19 cellular contexts compared by ENCODE assay signal in genomic region chr9:2230362-2230761, GRCh38.
DNase-seq lines count a peak whose midpoint lies in the region; ATAC-seq and TF ChIP-seq lines count a peak whose summit lies in the region.
"Had no signal": no experiment of that assay in that cellular context is flagged by ENCODE, and none has a peak within 500 bp of the region (broad histone marks: within the 10 kb centered on the region; RNA-seq: fewer than 3 reads in every experiment).

No MANE protein-coding gene starts in this region.

- peaks cover 0 to 1% (median 0%) of the 10 kb centered on the region in 7 donors for H3K9me3 Mint-ChIP-seq in CD14-positive monocyte
- H3K9me3 Mint-ChIP-seq: stimulated activated memory B cell treated with anti-CD40 and anti-IgM and Interleukin-4, amounts not matched to agents 10 μg/mL and 1 μg/mL and 100 μg/mL, for 72 hours had no signal

- H3K27ac ChIP-seq in C4-2B: no peak overlapping the region
- peak overlapping the region in 3 of 4 donors; percentile 57 to 76 (median 57) for H3K27ac ChIP-seq in esophagus squamous epithelium
- H3K27ac ChIP-seq in aorta (ENCODE audit: low read depth in 1 of 2, low read length in 2 of 2): no peak overlapping the region
- H3K27ac ChIP-seq: neutrophil, right atrium auricular region, thyroid gland, WERI-Rb-1 had no signal

- DNase-seq in H4 (ENCODE audit: low spot score): peak; percentile 5
- peak; percentile 44 for DNase-seq in NCI-H69 (lab: John Stamatoyannopoulos, UW)
- no peak for DNase-seq in esophagus squamous epithelium (lab: John Stamatoyannopoulos, UW)
- no peak for DNase-seq in aorta
- no peak for DNase-seq in CD14-positive monocyte (ENCODE audit: low spot score)
- no peak for DNase-seq in GM19240 (ENCODE audit: insufficient read length, low spot score)
- DNase-seq in T-helper 9 cell: no peak
- DNase-seq: activated CD4-positive, alpha-beta T cell treated with anti-CD3 and anti-CD28 coated beads, Interleukin-2, amount 50 U/mL, for 48 hours; activated naive CD4-positive, alpha-beta T cell treated with anti-CD3 and anti-CD28 coated beads, Interleukin-2, amount 50 U/mL, for 16 hours; foreskin fibroblast; IMR-90; NCI-H1105 treated with DMSO at 0.1 percent for 48 hours; SIG-M5; thyroid gland; WERI-Rb-1 had no signal

- no peak for TF ChIP-seq POLR2A in esophagus squamous epithelium (IDR thresholded peaks at IDR 0.05)

- no peak for ATAC-seq in aorta (ENCODE audit: low FRiP score)
- ATAC-seq: stimulated activated memory B cell treated with anti-CD40 and anti-IgM and Interleukin-4, amounts not matched to agents 10 μg/mL and 1 μg/mL and 100 μg/mL, for 72 hours had no signal

- peaks cover 26% of the 10 kb centered on the region for H3K4me1 Mint-ChIP-seq in CD14-positive monocyte

- no peak overlapping the region for H3K27ac Mint-ChIP-seq in CD14-positive monocyte
- H3K27ac Mint-ChIP-seq: stimulated activated memory B cell treated with anti-CD40 and anti-IgM and Interleukin-4, amounts not matched to agents 10 μg/mL and 1 μg/mL and 100 μg/mL, for 72 hours had no signal

- intact Hi-C loops in esophagus squamous epithelium (cut with DNase I) (no loop called here), aorta (cut with DNase I) (no loop called here), CD14-positive monocyte (cut with micrococcal nuclease) (no loop called here)

- H3K4me1 ChIP-seq in esophagus squamous epithelium (peaks cover 9 to 75% (median 19%) of the 10 kb centered on the region in 3 donors), aorta (ENCODE audit: control insufficient read depth in 1 of 2, insufficient read depth in 2 of 2, low read length in 2 of 2) (no peaks in the 10 kb centered on the region)

- peaks cover 0 to 2% (median 0%) of the 10 kb centered on the region in 3 donors for H3K27me3 Mint-ChIP-seq in CD14-positive monocyte (ENCODE audit: low read depth in 3 of 3)
- H3K27me3 Mint-ChIP-seq: stimulated activated memory B cell treated with anti-CD40 and anti-IgM and Interleukin-4, amounts not matched to agents 10 μg/mL and 1 μg/mL and 100 μg/mL, for 72 hours had no signal

- WGBS in esophagus squamous epithelium, 2 donors: 81 to 83% methylated on average over 2 of the region's 2 CpGs
- WGBS in aorta, 2 donors: 95 to 97% methylated on average over 2 of the region's 2 CpGs

- 0 out of 2 replicates have a peak, but pooled peaks have one; percentile 0 for TF ChIP-seq CTCF in C4-2B (conservative IDR thresholded peaks at IDR 0.05)
- peak in 2 of 6 experiments; percentile 28 to 49 for TF ChIP-seq CTCF in esophagus squamous epithelium (IDR thresholded peaks at IDR 0.05)
- TF ChIP-seq CTCF in CD14-positive monocyte (IDR thresholded peaks at IDR 0.05): no peak

- no peaks in the 10 kb centered on the region for H3K27me3 ChIP-seq in esophagus squamous epithelium
- H3K27me3 ChIP-seq in aorta (ENCODE audit: control insufficient read depth in 1 of 2, insufficient read depth in 2 of 2, low read length in 1 of 2): no peaks in the 10 kb centered on the region
- H3K27me3 ChIP-seq: neutrophil, right atrium auricular region, thyroid gland had no signal

- H3K9me3 ChIP-seq in esophagus squamous epithelium (no peaks in the 10 kb centered on the region), aorta (ENCODE audit: control insufficient read depth, low read length) (no peaks in the 10 kb centered on the region)
- H3K9me3 ChIP-seq: neutrophil, right atrium auricular region, thyroid gland had no signal

- H3K36me3 ChIP-seq in esophagus squamous epithelium (no peaks in the 10 kb centered on the region), aorta (ENCODE audit: control insufficient read depth in 1 of 2, insufficient read depth in 2 of 2, low read length in 1 of 2) (no peaks in the 10 kb centered on the region)
- H3K36me3 ChIP-seq: neutrophil, right atrium auricular region, thyroid gland, WERI-Rb-1 had no signal

- no peak overlapping the region for H3K4me3 ChIP-seq in esophagus squamous epithelium
- H3K4me3 ChIP-seq in aorta (ENCODE audit: low read length in 2 of 2): no peak overlapping the region
- H3K4me3 ChIP-seq: right atrium auricular region, thyroid gland had no signal

- no peaks in the 10 kb centered on the region for H3K36me3 Mint-ChIP-seq in CD14-positive monocyte
- H3K36me3 Mint-ChIP-seq: stimulated activated memory B cell treated with anti-CD40 and anti-IgM and Interleukin-4, amounts not matched to agents 10 μg/mL and 1 μg/mL and 100 μg/mL, for 72 hours had no signal

- no peak overlapping the region for H3K4me3 Mint-ChIP-seq in CD14-positive monocyte
- H3K4me3 Mint-ChIP-seq: stimulated activated memory B cell treated with anti-CD40 and anti-IgM and Interleukin-4, amounts not matched to agents 10 μg/mL and 1 μg/mL and 100 μg/mL, for 72 hours had no signal

Comparison
In these comparisons a context has a peak if more than half of its experiments do, and no peak if none do; other contexts are left out.
1. H3K27ac ChIP-seq: peak in esophagus squamous epithelium (3 of 4); none in C4-2B (single experiment) and aorta (0 of 2).
2. DNase-seq: peak in H4 (single experiment) and NCI-H69 (single experiment); none in esophagus squamous epithelium (single experiment), aorta (0 of 2), CD14-positive monocyte (single experiment), GM19240 (single experiment) and T-helper 9 cell (single experiment).